In genomic region chr11:13685461-13686108, GRCh38 we compare ENCODE assay signal across 23 cellular contexts. TPM values are rescaled to one million over a fixed set of nuclear protein-coding genes. Genes with fewer than 3 reads are reported as not detected.
DNase-seq lines count a peak whose midpoint lies in the region; ATAC-seq and TF ChIP-seq lines count a peak whose summit lies in the region.
"Had no signal": no experiment of that assay in that cellular context is flagged by ENCODE, and none has a peak within 500 bp of the region (broad histone marks: within the 10 kb centered on the region; RNA-seq: fewer than 3 reads in every experiment).

No MANE protein-coding gene starts in this region.

- dilution Hi-C loops in IMR-90 (cut with HindIII; ENCODE audit: low sequenced_read_pairs, unreplicated experiment), result no loop called here

- H3K27me3 ChIP-seq in IMR-90 (ENCODE audit: control insufficient read depth, insufficient read depth, low read length), result no peaks in the 10 kb centered on the region
- no peaks in the 10 kb centered on the region for H3K27me3 ChIP-seq in iPS-18a (ENCODE audit: control insufficient read depth, insufficient read depth, low read length)
- no peaks in the 10 kb centered on the region for H3K27me3 ChIP-seq in WERI-Rb-1 (ENCODE audit: insufficient read depth, low read depth, severe bottlenecking)
- H3K27me3 ChIP-seq in SK-N-SH (ENCODE audit: insufficient read depth), result no peaks in the 10 kb centered on the region
- H3K27me3 ChIP-seq: colonic mucosa, SJSA1, stomach, transverse colon had no signal

- in situ Hi-C loops in IMR-90 (cut with MboI; ENCODE audit: low sequenced_read_pairs), result no loop called here

- BruUV-seq in IMR-90 (replicated peaks; lab: Mats Ljungman, UMichigan), result no TSS peak

- H3K27ac ChIP-seq in IMR-90 (ENCODE audit: insufficient read depth, low read length), result no peak overlapping the region
- H3K27ac ChIP-seq in iPS-18a (ENCODE audit: low read length), result peak overlapping the region; percentile 49
- no peak overlapping the region for H3K27ac ChIP-seq in WERI-Rb-1
- H3K27ac ChIP-seq in SK-N-SH (ENCODE audit: low read depth in 2 of 2, low read length in 1 of 2), result no peak overlapping the region
- H3K27ac ChIP-seq: colonic mucosa, SJSA1, transverse colon had no signal

- H3K9me3 ChIP-seq in IMR-90 (ENCODE audit: control insufficient read depth, insufficient read depth, low read length), result no peaks in the 10 kb centered on the region
- H3K9me3 ChIP-seq in iPS-18a (ENCODE audit: control insufficient read depth, low read depth, low read length), result no peaks in the 10 kb centered on the region
- H3K9me3 ChIP-seq in WERI-Rb-1 (ENCODE audit: severe bottlenecking), result no peaks in the 10 kb centered on the region
- H3K9me3 ChIP-seq in SK-N-SH, result no peaks in the 10 kb centered on the region
- H3K9me3 ChIP-seq: colonic mucosa, SJSA1, stomach, transverse colon had no signal

- no peak overlapping the region for H2BK5ac ChIP-seq in IMR-90 (ENCODE audit: low read depth, low read length, poor library complexity, severe bottlenecking)

- H3K4ac ChIP-seq in IMR-90 (ENCODE audit: low read depth, low read length), result no peak overlapping the region

- H2BK20ac ChIP-seq in IMR-90 (ENCODE audit: low read depth, low read length), result no peak overlapping the region

- no peak overlapping the region for H4K8ac ChIP-seq in IMR-90 (ENCODE audit: low read depth in 2 of 2, low read length in 2 of 2)

- no peak for TF ChIP-seq POLR2A in IMR-90 (IDR thresholded peaks at IDR 0.05; ENCODE audit: low read depth, low read length)

- H3F3A ChIP-seq in SK-N-SH (replicated peaks; ENCODE audit: insufficient read depth), result peaks cover 16% of the 10 kb centered on the region

- no peak overlapping the region for H3K4me2 ChIP-seq in IMR-90 (ENCODE audit: low read depth, low read length)
- H3K4me2 ChIP-seq in SK-N-SH, result no peak overlapping the region

- no peaks in the 10 kb centered on the region; the same call in 1 of the 2 replicates for H3K4me1 ChIP-seq in IMR-90 (ENCODE audit: control insufficient read depth, insufficient read depth, low read length)
- H3K4me1 ChIP-seq in iPS-18a (ENCODE audit: control insufficient read depth, low read depth, low read length), result peaks cover 21% of the 10 kb centered on the region
- H3K4me1 ChIP-seq in SK-N-SH (ENCODE audit: control insufficient read depth in 1 of 2, insufficient read depth in 2 of 2, low read depth in 1 of 2, low read length in 1 of 2), result peaks cover 0 to 14% of the 10 kb centered on the region in 2 experiments; a peak in 1 of 4 replicates
- H3K4me1 ChIP-seq: SJSA1 had no signal

- intact Hi-C loops in CD14-positive monocyte (cut with micrococcal nuclease), result no loop called here
- intact Hi-C loops in IMR-90 (cut with micrococcal nuclease), result no loop called here

- H3K9ac ChIP-seq in IMR-90 (ENCODE audit: low read depth, low read length) (no peak overlapping the region), iPS-18a (ENCODE audit: low read length) (no peak overlapping the region), SK-N-SH (no peak overlapping the region)

- 0 out of 2 replicates have a peak, but pooled peaks have one; percentile 24 for ATAC-seq in IMR-90 (ENCODE audit: low read depth)
- ATAC-seq: activated CD8-positive, alpha-beta T cell treated with anti-CD3 and anti-CD28 coated beads, Interleukin-2, amount 10 ng/mL, durations not matched to agents 7 days and 5 days; activated T-cell treated with anti-CD3 and anti-CD28 coated beads, Interleukin-2, amount 50 U/mL, for 4 hours had no signal

- POLR2A ChIA-PET in IMR-90 (lab: Charles Lee; ENCODE audit: unreplicated experiment) (no interaction called here), SK-N-SH (lab: Yijun Ruan, JAX) (interaction anchor here (0.7 kb wide), 1 partner anchor 531 kb away, joined by 3 read pairs; no protein-coding TSS in a partner anchor)

- no peak for TF ChIP-seq EP300 in SK-N-SH (IDR thresholded peaks at IDR 0.05; ENCODE audit: borderline replicate concordance in 1 of 2, low read depth in 1 of 2, low read length in 1 of 2)

- peaks cover 23 to 58% of the 10 kb centered on the region in 2 experiments for H3K79me1 ChIP-seq in IMR-90 (ENCODE audit: low read depth in 1 of 2, low read length in 2 of 2)

- no peak overlapping the region for H3K14ac ChIP-seq in IMR-90 (replicated peaks; ENCODE audit: low read depth, low read length)

- no peak overlapping the region for H4K5ac ChIP-seq in IMR-90 (ENCODE audit: low read depth, low read length)

- no peaks in the 10 kb centered on the region for H3K9me2 ChIP-seq in SK-N-SH

- no peak overlapping the region for H2AK5ac ChIP-seq in IMR-90 (ENCODE audit: low read depth, low read length)

- H3K79me2 ChIP-seq in SK-N-SH (ENCODE audit: insufficient read depth), result peaks cover 100% of the 10 kb centered on the region

- H2AFZ ChIP-seq in IMR-90 (replicated peaks; ENCODE audit: low read length, poor library complexity) (no peak overlapping the region), SK-N-SH (ENCODE audit: low read depth) (no peak overlapping the region)

- no peaks in the 10 kb centered on the region for H3K9me1 ChIP-seq in IMR-90 (ENCODE audit: insufficient read depth, low read length)

- no CpG with 5 or more reads among the region's 5 CpGs for WGBS in IMR-90 (ENCODE audit: extremely low coverage in 2 of 2, insufficient read length in 1 of 2), 2 experiments
- WGBS in SK-N-SH (ENCODE audit: low lambda C conversion rate), result 89% methylated on average over 5 of the region's 5 CpGs

- H3K56ac ChIP-seq in IMR-90 (ENCODE audit: extremely low read depth, insufficient read depth, low read length), result no peak overlapping the region

- peaks cover 49% of the 10 kb centered on the region for H3K4me1 Mint-ChIP-seq in CD14-positive monocyte

- no peak overlapping the region for H2BK15ac ChIP-seq in IMR-90 (ENCODE audit: low read depth, low read length)

- TF ChIP-seq CTCF in CD14-positive monocyte (IDR thresholded peaks at IDR 0.05) (no peak), IMR-90 (conservative IDR thresholded peaks at IDR 0.05; ENCODE audit: low read depth, low read length) (no peak), WERI-Rb-1 (IDR thresholded peaks at IDR 0.05; ENCODE audit: low read depth, low read length) (no peak), SK-N-SH (IDR thresholded peaks at IDR 0.05) (no peak)

- H3K36me3 ChIP-seq in IMR-90 (ENCODE audit: control insufficient read depth, insufficient read depth, low read length) (no peaks in the 10 kb centered on the region; the same call in 1 of the 2 replicates), iPS-18a (ENCODE audit: control insufficient read depth, low read depth, low read length) (no peaks in the 10 kb centered on the region), WERI-Rb-1 (peaks cover 3% of the 10 kb centered on the region; the same call in 1 of the 2 replicates), SK-N-SH (replicated peaks in 1 of 2; ENCODE audit: control insufficient read depth in 1 of 2, insufficient read depth in 2 of 2, low read length in 1 of 2) (peaks cover 0 to 12% of the 10 kb centered on the region in 2 experiments)
- H3K36me3 ChIP-seq: colonic mucosa, stomach, transverse colon had no signal

- CTCF ChIA-PET in IMR-90 (lab: Yijun Ruan, JAX), result no interaction called here
- CTCF ChIA-PET in SK-N-SH (lab: Yijun Ruan, JAX), result interaction anchor here (1.6 kb wide), 1 partner anchor 13 kb away, joined by 5 read pairs; no protein-coding TSS in a partner anchor

- peaks cover 16 to 18% of the 10 kb centered on the region in 2 donors for H3K36me3 Mint-ChIP-seq in CD14-positive monocyte

- TF ChIP-seq RAD21 in IMR-90 (IDR thresholded peaks at IDR 0.05; ENCODE audit: low read length) (no peak), SK-N-SH (IDR thresholded peaks at IDR 0.05; ENCODE audit: low read length) (no peak)

- no peak overlapping the region for H3K4me3 Mint-ChIP-seq in CD14-positive monocyte
- H3K4me3 Mint-ChIP-seq: activated B cell treated with CpG ODN at 0.5 μM for 24 hours; activated CD8-positive, alpha-beta T cell treated with anti-CD3 and anti-CD28 coated beads, Interleukin-2, amount 10 ng/mL, durations not matched to agents 7 days and 5 days; activated naive CD4-positive, alpha-beta T cell treated with anti-CD3 and anti-CD28 coated beads, Interleukin-2, amount 10 ng/mL, durations not matched to agents 7 days and 5 days; activated T-cell treated with anti-CD3 and anti-CD28 coated beads, Interleukin-2, amount 50 U/mL, for 4 hours had no signal

- H3K4me3 ChIP-seq in IMR-90 (ENCODE audit: insufficient read depth, low read depth, low read length) (no peak overlapping the region), iPS-18a (ENCODE audit: low read length) (no peak overlapping the region), WERI-Rb-1 (ENCODE audit: low read depth, low read length) (no peak overlapping the region), SK-N-SH (ENCODE audit: low read depth in 2 of 2, low read length in 1 of 2) (no peak overlapping the region)
- H3K4me3 ChIP-seq: colonic mucosa, SJSA1, stomach, transverse colon had no signal

- no peak overlapping the region for H2AK9ac ChIP-seq in IMR-90 (replicated peaks; ENCODE audit: low read depth, low read length, poor library complexity)

- peaks cover 0 to 3% (median 0%) of the 10 kb centered on the region in 7 donors for H3K9me3 Mint-ChIP-seq in CD14-positive monocyte
- H3K9me3 Mint-ChIP-seq: activated B cell treated with CpG ODN at 0.5 μM for 24 hours; activated naive CD4-positive, alpha-beta T cell treated with anti-CD3 and anti-CD28 coated beads, Interleukin-2, amount 10 ng/mL, durations not matched to agents 7 days and 5 days; activated T-cell treated with anti-CD3 and anti-CD28 coated beads, Interleukin-2, amount 50 U/mL, for 4 hours had no signal

- H4K20me1 ChIP-seq in IMR-90 (ENCODE audit: insufficient read depth, low read length) (peaks cover 22% of the 10 kb centered on the region), SK-N-SH (ENCODE audit: insufficient read depth) (peaks cover 75% of the 10 kb centered on the region)

- DNase-seq in CD14-positive monocyte (ENCODE audit: low spot score) (no peak), IMR-90 (peak; percentile 15), cerebellar cortex (ENCODE audit: low spot score) (peak; percentile 36), WERI-Rb-1 (no peak), SK-N-SH (no peak), KG1 (lab: John Stamatoyannopoulos, UW) (no peak), ecto neural progenitor cell (ENCODE audit: low spot score) (no peak)
- DNase-seq: activated B cell treated with CpG ODN at 0.5 μM for 24 hours; activated CD8-positive, alpha-beta T cell treated with anti-CD3 and anti-CD28 coated beads, Interleukin-2, amount 10 ng/mL, durations not matched to agents 7 days and 5 days; activated naive CD4-positive, alpha-beta T cell treated with anti-CD3 and anti-CD28 coated beads, Interleukin-2, amount 10 ng/mL, durations not matched to agents 7 days and 5 days; activated T-cell treated with anti-CD3 and anti-CD28 coated beads, Interleukin-2, amount 50 U/mL, for 4 hours; aorta; colonic mucosa; DMS 273 treated with DMSO at 0.1 percent for 48 hours; GDM1; GOT3; NCI-H1092 treated with DMSO at 0.1 percent for 48 hours; NCI-H2081 treated with DMSO at 0.1 percent for 48 hours; NCI-H446; stomach; transverse colon had no signal

- H3K18ac ChIP-seq in IMR-90 (ENCODE audit: low read depth, low read length), result no peak overlapping the region

- no peaks in the 10 kb centered on the region for H3K27me3 Mint-ChIP-seq in CD14-positive monocyte (ENCODE audit: low read depth in 3 of 3)
- H3K27me3 Mint-ChIP-seq: activated B cell treated with CpG ODN at 0.5 μM for 24 hours; activated naive CD4-positive, alpha-beta T cell treated with anti-CD3 and anti-CD28 coated beads, Interleukin-2, amount 10 ng/mL, durations not matched to agents 7 days and 5 days had no signal

- H3K27ac Mint-ChIP-seq in CD14-positive monocyte, result peak overlapping the region in 4 of 7 donors; percentile 6 to 47 (median 14)
- H3K27ac Mint-ChIP-seq: activated B cell treated with CpG ODN at 0.5 μM for 24 hours; activated CD8-positive, alpha-beta T cell treated with anti-CD3 and anti-CD28 coated beads, Interleukin-2, amount 10 ng/mL, durations not matched to agents 7 days and 5 days; activated naive CD4-positive, alpha-beta T cell treated with anti-CD3 and anti-CD28 coated beads, Interleukin-2, amount 10 ng/mL, durations not matched to agents 7 days and 5 days had no signal

- H3K23ac ChIP-seq in IMR-90 (ENCODE audit: low read depth, low read length), result no peak overlapping the region

- H2BK120ac ChIP-seq in IMR-90 (ENCODE audit: low read depth, low read length), result no peak overlapping the region

- H4K91ac ChIP-seq in IMR-90 (ENCODE audit: insufficient read depth, low read depth, low read length), result no peak overlapping the region

RNA-seq across cellular contexts. Expression of gene FAR1, which starts 17.1 kb away (rescaled TPM):
- polyA plus RNA-seq in CD14-positive monocyte, result 10 to 100 TPM; 47.2 to 77.0 TPM
- 89.4 and 119 TPM in 2 replicates for total RNA-seq in IMR-90 (2012; rRNA removed)
- 30.3 and 35.3 TPM in 2 replicates for polyA plus RNA-seq in IMR-90 (2012; rRNA removed)
- polyA plus RNA-seq in IMR-90 (2012; cell fraction: cytosol; rRNA removed), result 6.5 and 10.5 TPM in 2 replicates
- 4.8 and 43.7 TPM in 2 replicates for polyA plus RNA-seq in IMR-90 (2012; cell fraction: nucleus; rRNA removed; ENCODE audit: low replicate concordance)
- polyA plus RNA-seq in SK-N-SH (2012; rRNA removed), result 29.0 and 38.8 TPM in 2 replicates
- polyA plus RNA-seq in SK-N-SH (2012; cell fraction: cytosol; rRNA removed), result 38.7 and 39.3 TPM in 2 replicates
- 17.8 and 38.1 TPM in 2 replicates for polyA plus RNA-seq in SK-N-SH (2012; cell fraction: nucleus; rRNA removed)

Comparison
In these comparisons a context has a peak if more than half of its experiments do, and no peak if none do; other contexts are left out.
1. DNase-seq: peak in IMR-90 (single experiment) and cerebellar cortex (single experiment); none in CD14-positive monocyte (single experiment), WERI-Rb-1 (single experiment), SK-N-SH (single experiment), KG1 (single experiment) and ecto neural progenitor cell (single experiment).